Comparison of ENCODE assay signal across 19 cellular contexts in genomic region chr16:89452925-89453324, GRCh38. TPM values are rescaled to one million over a fixed set of nuclear protein-coding genes. Genes with fewer than 3 reads are reported as not detected.
DNase-seq lines count a peak whose midpoint lies in the region; ATAC-seq, FAIRE-seq and TF ChIP-seq lines count a peak whose summit lies in the region.
"Had no signal": no experiment of that assay in that cellular context is flagged by ENCODE, and none has a peak within 500 bp of the region (broad histone marks: within the 10 kb centered on the region; RNA-seq: fewer than 3 reads in every experiment).

No MANE protein-coding gene starts in this region.

- H3K27me3 ChIP-seq in KMS-11 (ENCODE audit: insufficient read depth, low read depth) = no peaks in the 10 kb centered on the region
- H3K27me3 ChIP-seq in K562 (ENCODE audit: control insufficient read depth in 2 of 2, insufficient read depth in 2 of 2, low read length in 2 of 2) = no peaks in the 10 kb centered on the region
- no peaks in the 10 kb centered on the region for H3K27me3 ChIP-seq in neutrophil
- H3K27me3 ChIP-seq: dorsolateral prefrontal cortex, ovary had no signal

- 0 out of 2 replicates have a peak, but pooled peaks cover 3% of the 10 kb centered on the region for H4K20me1 ChIP-seq in KMS-11 (ENCODE audit: insufficient read depth)
- H4K20me1 ChIP-seq in K562 (replicated peaks; ENCODE audit: control insufficient read depth, insufficient read depth, low read length) = peaks cover 71% of the 10 kb centered on the region

- no peak overlapping the region for H3K4me3 Mint-ChIP-seq in stimulated activated naive B cell treated with anti-CD40 and anti-IgM and Interleukin-4, amounts not matched to agents 10 μg/mL and 1 μg/mL and 100 μg/mL, for 72 hours

- H3K27me3 Mint-ChIP-seq in stimulated activated naive B cell treated with anti-CD40 and anti-IgM and Interleukin-4, amounts not matched to agents 10 μg/mL and 1 μg/mL and 100 μg/mL, for 72 hours = no peaks in the 10 kb centered on the region

- in situ Hi-C loops in K562 (cut with MboI) = no loop called here

- WGBS in K562 (ENCODE audit: insufficient coverage, low coverage, missing lambda C conversion rate) = 46% methylated on average over 7 of the region's 7 CpGs

- DNase-seq in NCI-H2171 treated with DMSO at 0.1 percent for 48 hours (lab: John Stamatoyannopoulos, UW) = peak; percentile 24
- no peak for DNase-seq in NCI-H2171 (lab: John Stamatoyannopoulos, UW)
- DNase-seq in K562 (ENCODE audit: extremely low read depth in 1 of 4, low spot score in 3 of 4) = no peak
- DNase-seq in NCI-H748 (lab: John Stamatoyannopoulos, UW; ENCODE audit: unreplicated experiment) = no peak
- no peak for DNase-seq in NCI-H2081 treated with DMSO at 0.1 percent for 48 hours (lab: John Stamatoyannopoulos, UW)
- DNase-seq in stimulated activated naive B cell treated with anti-CD40 and anti-IgM and Interleukin-4, amounts not matched to agents 10 μg/mL and 1 μg/mL and 100 μg/mL, for 72 hours = no peak
- DNase-seq: 8988T; activated CD4-positive, alpha-beta T cell treated with anti-CD3 and anti-CD28 coated beads, Interleukin-2, amount 50 U/mL, for 48 hours; activated T-cell treated with anti-CD3 and anti-CD28 coated beads, Interleukin-2, amount 50 U/mL, for 1 hour; dorsolateral prefrontal cortex; left ventricle myocardium superior; NCI-H1436 treated with DMSO at 0.1 percent for 48 hours; NCI-H345; ovary had no signal

- POLR2A ChIA-PET in K562 (lab: Yijun Ruan, JAX) = interaction anchor here (0.6 to 1.1 kb wide), 2 partner anchors 13 to 24 kb away, joined by 3 to 4 read pairs; no protein-coding TSS in a partner anchor

- H3K9me3 Mint-ChIP-seq in stimulated activated naive B cell treated with anti-CD40 and anti-IgM and Interleukin-4, amounts not matched to agents 10 μg/mL and 1 μg/mL and 100 μg/mL, for 72 hours = no peaks in the 10 kb centered on the region

- TF ChIP-seq CTCF in KMS-11 (conservative IDR thresholded peaks at IDR 0.05; ENCODE audit: low read depth, low read length) (no peak), K562 (IDR thresholded peaks at IDR 0.05 in 2 of 3, conservative IDR thresholded peaks at IDR 0.05 in 1 of 3; ENCODE audit: insufficient read depth in 2 of 3, low read depth in 1 of 3, low read length in 3 of 3) (no peak), neutrophil (IDR thresholded peaks at IDR 0.05) (no peak)

- H3K79me2 ChIP-seq in KMS-11 (ENCODE audit: insufficient read depth, low read depth) (peaks cover 98% of the 10 kb centered on the region), K562 (ENCODE audit: control insufficient read depth, insufficient read depth, low read length) (peaks cover 92% of the 10 kb centered on the region)

- TF ChIP-seq POLR2A in K562 (conservative IDR thresholded peaks at IDR 0.05) = no peak

- no peak for TF ChIP-seq RAD21 in K562 (CRISPR knock-in tag; conservative IDR thresholded peaks at IDR 0.05 in 1 of 2, IDR thresholded peaks at IDR 0.05 in 1 of 2)

- H3K9me1 ChIP-seq in K562 (ENCODE audit: control insufficient read depth, insufficient read depth, low read length) = peaks cover 12% of the 10 kb centered on the region

- no peak for TF ChIP-seq EP300 in K562 (IDR thresholded peaks at IDR 0.05; ENCODE audit: low read length)

- BruUV-seq in K562 (replicated peaks; lab: Mats Ljungman, UMichigan) = TSS peak; percentile 15

- H3K9me3 ChIP-seq in K562 (replicated peaks; ENCODE audit: control insufficient read depth, insufficient read depth, low read depth, low read length) (no peaks in the 10 kb centered on the region), neutrophil (no peaks in the 10 kb centered on the region)
- H3K9me3 ChIP-seq: ovary had no signal

- no peak overlapping the region for H3K27ac Mint-ChIP-seq in stimulated activated naive B cell treated with anti-CD40 and anti-IgM and Interleukin-4, amounts not matched to agents 10 μg/mL and 1 μg/mL and 100 μg/mL, for 72 hours

- intact Hi-C loops in K562 (cut with micrococcal nuclease) = loop anchor here (10.0 kb wide), 1 partner anchor 52 kb away; the partner anchor contains the start of gene SPG7

- no peak for ATAC-seq in K562
- no peak for ATAC-seq in stimulated activated naive B cell treated with anti-CD40 and anti-IgM and Interleukin-4, amounts not matched to agents 10 μg/mL and 1 μg/mL and 100 μg/mL, for 72 hours (replicated peaks)

- H3K4me2 ChIP-seq in KMS-11 (peak overlapping the region; percentile 91), K562 (ENCODE audit: insufficient read depth, low read length) (no peak overlapping the region)

- CTCF ChIA-PET in K562 (lab: Yijun Ruan, JAX; ENCODE audit: low intra/inter-chr PET ratio) = no interaction called here

- H3K36me3 ChIP-seq in KMS-11 (ENCODE audit: insufficient read depth) = no peaks in the 10 kb centered on the region
- H3K36me3 ChIP-seq in K562 (ENCODE audit: control insufficient read depth, insufficient read depth, low read length) = peaks cover 11% of the 10 kb centered on the region
- H3K36me3 ChIP-seq in neutrophil = no peaks in the 10 kb centered on the region
- H3K36me3 ChIP-seq: ovary had no signal

- H3K27ac ChIP-seq in KMS-11 = peak overlapping the region; percentile 81
- no peak overlapping the region; the same call in 2 of the 3 replicates for H3K27ac ChIP-seq in K562 (ENCODE audit: extremely low read depth, low read depth, low read length)
- H3K27ac ChIP-seq in neutrophil = peak overlapping the region; percentile 91
- H3K27ac ChIP-seq: ovary had no signal

- no peak for FAIRE-seq in K562 (lab: Jason Lieb, UNC)
- FAIRE-seq: GM18507, H1, HTR-8/SVneo had no signal

- H2AFZ ChIP-seq in KMS-11 (ENCODE audit: low read depth) = no peak overlapping the region
- no peak overlapping the region for H2AFZ ChIP-seq in K562 (ENCODE audit: low read depth, low read length)

- H3K4me3 ChIP-seq in KMS-11 (IDR thresholded peaks at IDR 0.05; ENCODE audit: insufficient read depth, low read depth, low read length) = no peak overlapping the region
- H3K4me3 ChIP-seq in K562 = no peak overlapping the region
- H3K4me3 ChIP-seq in neutrophil (ENCODE audit: low read depth in 1 of 2, low read length in 1 of 2) = peak overlapping the region; percentile 52 to 55
- H3K4me3 ChIP-seq: dorsolateral prefrontal cortex, ovary had no signal

- H3K36me3 Mint-ChIP-seq in stimulated activated naive B cell treated with anti-CD40 and anti-IgM and Interleukin-4, amounts not matched to agents 10 μg/mL and 1 μg/mL and 100 μg/mL, for 72 hours = peaks cover 16 to 35% of the 10 kb centered on the region in 2 donors

- peaks cover 95% of the 10 kb centered on the region for H3K4me1 ChIP-seq in KMS-11 (ENCODE audit: low read depth, poor library complexity, severe bottlenecking)
- peaks cover 20 to 32% of the 10 kb centered on the region in 2 experiments for H3K4me1 ChIP-seq in K562 (replicated peaks in 1 of 2; ENCODE audit: control insufficient read depth in 2 of 2, insufficient read depth in 2 of 2, low read length in 2 of 2)
- peaks cover 54 to 74% of the 10 kb centered on the region in 2 experiments for H3K4me1 ChIP-seq in neutrophil (ENCODE audit: control insufficient read depth in 1 of 2, insufficient read depth in 1 of 2, low read depth in 1 of 2, low read length in 1 of 2)

- peaks cover 37 to 63% of the 10 kb centered on the region in 2 donors for H3K4me1 Mint-ChIP-seq in stimulated activated naive B cell treated with anti-CD40 and anti-IgM and Interleukin-4, amounts not matched to agents 10 μg/mL and 1 μg/mL and 100 μg/mL, for 72 hours

- H3K9ac ChIP-seq in KMS-11 (peak overlapping the region; percentile 30; the same call in 1 of the 2 replicates), K562 (ENCODE audit: insufficient read depth in 1 of 2, low read depth in 2 of 2, low read length in 2 of 2) (no peak overlapping the region)

TF ChIP-seq in K562, 482 proteins besides CTCF, POLR2A, EP300 and RAD21 (continues in another document):
- no peak for TF ChIP-seq ZC3H11A (IDR thresholded peaks at IDR 0.05; ENCODE audit: low read depth, low read length)

RNA-seq across cellular contexts. Expression of gene ANKRD11, which starts 37.4 kb away (rescaled TPM):
- 521 and 557 TPM in 2 replicates for total RNA-seq in K562 (2011; cell fraction: chromatin; rRNA removed; ENCODE audit: low replicate concordance)
- 219 and 271 TPM in 2 replicates for total RNA-seq in K562 (2011; cell fraction: nucleolus; rRNA removed)
- total RNA-seq in K562 (2011; cell fraction: nucleoplasm; rRNA removed) = 280 and 307 TPM in 2 replicates
- total RNA-seq in K562 (2014; rRNA removed) (49.2 and 58.7 TPM in 2 replicates), K562 (2014; rRNA removed; fragmentation: Illumina TruSeq; extraction: Trizol) (25.4 and 31.7 TPM in 2 replicates), K562 (2015; rRNA removed; fragmentation: Illumina TruSeq; extraction: Trizol) (26.9 and 27.6 TPM in 2 replicates), K562 (2021) (114 and 126 TPM in 2 replicates)
- polyA plus RNA-seq in K562 (2011; rRNA removed) (24.1 and 24.5 TPM in 2 replicates), K562 (2014; fragmentation: Illumina TruSeq; extraction: Trizol) (41.9 and 66.8 TPM in 2 replicates), K562 (2014; fragmentation: Nextera tagmentation; extraction: Ambion mirVana) (1 to 10 TPM; 4.7 to 5.4 TPM), K562 (2014; rRNA removed) (75.6 and 83.7 TPM in 2 replicates)
- 24.1 and 43.3 TPM in 2 replicates for polyA plus RNA-seq in K562 (2011; cell fraction: cytosol; rRNA removed)
- polyA plus RNA-seq in K562 (2011; cell fraction: nucleus; rRNA removed) = 82.4 and 115 TPM in 2 replicates
- polyA plus RNA-seq in K562 (2012) = 58.0 and 101 TPM in 2 replicates
- 22.7 and 27.7 TPM in 2 replicates for polyA minus RNA-seq in K562 (2011; rRNA and poly(A)+ RNA removed)
- 41.4 and 57.3 TPM in 2 replicates for polyA minus RNA-seq in K562 (2011; cell fraction: cytosol; rRNA and poly(A)+ RNA removed)
- 37.2 and 51.5 TPM in 2 replicates for polyA minus RNA-seq in K562 (2011; cell fraction: nucleus; rRNA and poly(A)+ RNA removed)

RNA-seq across cellular contexts. Expression of gene SPG7, which starts 55.3 kb away (rescaled TPM):
- total RNA-seq in K562 (2011; cell fraction: chromatin; rRNA removed; ENCODE audit: low replicate concordance) = 538 and 821 TPM in 2 replicates
- total RNA-seq in K562 (2011; cell fraction: nucleolus; rRNA removed) = 360 and 372 TPM in 2 replicates
- 370 and 431 TPM in 2 replicates for total RNA-seq in K562 (2011; cell fraction: nucleoplasm; rRNA removed)
- total RNA-seq in K562 (2014; rRNA removed) = 67.4 and 136 TPM in 2 replicates
- 37.3 and 41.2 TPM in 2 replicates for total RNA-seq in K562 (2014; rRNA removed; fragmentation: Illumina TruSeq; extraction: Trizol)
- 51.9 and 55.5 TPM in 2 replicates for total RNA-seq in K562 (2015; rRNA removed; fragmentation: Illumina TruSeq; extraction: Trizol)
- total RNA-seq in K562 (2021) = 74.8 and 75.4 TPM in 2 replicates
- 44.2 and 53.2 TPM in 2 replicates for polyA plus RNA-seq in K562 (2011; rRNA removed)
- polyA plus RNA-seq in K562 (2011; cell fraction: cytosol; rRNA removed) = 33.7 and 35.7 TPM in 2 replicates
- 243 and 279 TPM in 2 replicates for polyA plus RNA-seq in K562 (2011; cell fraction: nucleus; rRNA removed)
- polyA plus RNA-seq in K562 (2012) = 41.5 and 49.6 TPM in 2 replicates
- polyA plus RNA-seq in K562 (2014; fragmentation: Illumina TruSeq; extraction: Trizol) = 49.2 and 49.4 TPM in 2 replicates
- 1 to 10 TPM; 5.8 to 7.0 TPM for polyA plus RNA-seq in K562 (2014; fragmentation: Nextera tagmentation; extraction: Ambion mirVana)
- 62.6 and 89.1 TPM in 2 replicates for polyA plus RNA-seq in K562 (2014; rRNA removed)
- polyA minus RNA-seq in K562 (2011; rRNA and poly(A)+ RNA removed) = 44.3 and 53.3 TPM in 2 replicates
- 30.5 and 50.1 TPM in 2 replicates for polyA minus RNA-seq in K562 (2011; cell fraction: cytosol; rRNA and poly(A)+ RNA removed)
- 79.4 and 87.9 TPM in 2 replicates for polyA minus RNA-seq in K562 (2011; cell fraction: nucleus; rRNA and poly(A)+ RNA removed)

Comparison
In these comparisons a context has a peak if more than half of its experiments do, and no peak if none do; other contexts are left out.
1. H3K4me3 ChIP-seq: peak in neutrophil (2 of 2); none in KMS-11 (single experiment) and K562 (single experiment).